In the genomic region with DNA sequence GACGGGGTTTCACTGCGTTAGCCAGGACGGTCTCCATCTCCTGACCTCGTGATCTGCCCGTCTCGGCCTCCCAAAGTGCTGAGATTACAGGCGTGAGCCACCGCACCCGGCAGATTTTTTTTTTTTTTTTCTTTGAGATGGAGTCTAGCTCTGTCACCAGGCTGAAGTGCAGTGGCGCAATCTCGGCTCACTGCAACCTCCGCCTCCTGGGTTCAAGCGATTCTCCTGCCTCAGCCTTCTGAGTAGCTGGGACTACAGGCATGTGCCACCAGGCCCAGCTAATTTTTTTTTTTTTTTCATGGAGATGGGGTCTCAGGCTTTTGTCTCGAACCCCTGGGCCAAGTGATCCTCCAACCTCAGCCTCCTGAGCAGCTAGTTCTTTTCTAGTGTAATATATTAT, we compare ENCODE assay signal across 8 cellular contexts. TPM values are rescaled to one million over a fixed set of nuclear protein-coding genes. Genes with fewer than 3 reads are reported as not detected.
DNase-seq lines count a peak whose midpoint lies in the region; ATAC-seq and TF ChIP-seq lines count a peak whose summit lies in the region.
"Not testable (repeated sequence)": the region's sequence is repeated elsewhere in the genome, so short reads cannot be mapped to it uniquely, and the experiment has no call there.

No MANE protein-coding gene starts in this region.

- H3K27me3 ChIP-seq in HCT116 (ENCODE audit: insufficient read depth, low read length); OCI-LY1 (ENCODE audit: insufficient read depth, low read length); SK-N-SH (ENCODE audit: insufficient read depth); prostate gland (replicated peaks; ENCODE audit: insufficient read depth); upper lobe of right lung: not testable (repeated sequence)

- not testable (repeated sequence) for BruUV-seq in HCT116 (replicated peaks; lab: Mats Ljungman, UMichigan)

- not testable (repeated sequence) for TF ChIP-seq EP300 in SK-N-SH (IDR thresholded peaks at IDR 0.05; ENCODE audit: borderline replicate concordance in 1 of 2, low read depth in 1 of 2, low read length in 1 of 2)

- not testable (repeated sequence) for H4K20me1 ChIP-seq in HCT116 (ENCODE audit: insufficient read depth); OCI-LY1 (ENCODE audit: insufficient read depth, low read length); SK-N-SH (ENCODE audit: insufficient read depth)

- H3K79me2 ChIP-seq in HCT116 (ENCODE audit: insufficient read depth, low read length); OCI-LY1 (ENCODE audit: insufficient read depth, low read length); SK-N-SH (ENCODE audit: insufficient read depth): not testable (repeated sequence)

- not testable (repeated sequence) for H3K36me3 ChIP-seq in HCT116 (ENCODE audit: control insufficient read depth in 1 of 2, insufficient read depth in 2 of 2, low read length in 2 of 2); OCI-LY1 (ENCODE audit: insufficient read depth, low read length); SK-N-SH (replicated peaks in 1 of 2; ENCODE audit: control insufficient read depth in 1 of 2, insufficient read depth in 2 of 2, low read length in 1 of 2); mucosa of descending colon (ENCODE audit: low read depth); prostate gland; upper lobe of right lung

- TF ChIP-seq CTCF in 22Rv1 (IDR thresholded peaks at IDR 0.05); HCT116 (IDR thresholded peaks at IDR 0.05 in 2 of 3, conservative IDR thresholded peaks at IDR 0.05 in 1 of 3; ENCODE audit: borderline replicate concordance in 1 of 3, insufficient read depth in 1 of 3, low read depth in 2 of 3, low read length in 2 of 3); OCI-LY1 (IDR thresholded peaks at IDR 0.05; ENCODE audit: low read length); SK-N-SH (IDR thresholded peaks at IDR 0.05); chondrocyte (IDR thresholded peaks at IDR 0.05); mucosa of descending colon (IDR thresholded peaks at IDR 0.05); prostate gland (IDR thresholded peaks at IDR 0.05); upper lobe of right lung (IDR thresholded peaks at IDR 0.05): not testable (repeated sequence)

- CTCF ChIA-PET in HCT116 (lab: Charles Lee) = interaction anchor here (0.6 to 1.7 kb wide), 16 partner anchors 9 to 439 kb away, joined by 3 to 18 read pairs (median 4); a partner anchor contains a TSS
- CTCF ChIA-PET in SK-N-SH (lab: Yijun Ruan, JAX) = interaction anchor here (0.6 to 1.7 kb wide), 43 partner anchors 8 to 467 kb away, joined by 3 to 27 read pairs (median 5); a partner anchor contains a TSS

- not testable (repeated sequence) for H3F3A ChIP-seq in OCI-LY1 (ENCODE audit: insufficient read depth, low read length); SK-N-SH (replicated peaks; ENCODE audit: insufficient read depth)

- POLR2A ChIA-PET in HCT116 (lab: Charles Lee) = interaction anchor here (0.7 to 1.3 kb wide), 2 partner anchors 12 to 27 kb away, joined by 3 to 4 read pairs; no protein-coding TSS in a partner anchor
- POLR2A ChIA-PET in SK-N-SH (lab: Yijun Ruan, JAX) = interaction anchor here (0.6 kb wide), 3 partner anchors 23 to 65 kb away, joined by 3 to 4 read pairs (median 3); no protein-coding TSS in a partner anchor

- not testable (repeated sequence) for H3K4me3 ChIP-seq in HCT116 (replicated peaks in 1 of 2; ENCODE audit: low read depth in 1 of 2, low read length in 2 of 2); OCI-LY1 (ENCODE audit: low read depth, low read length, poor library complexity, severe bottlenecking); SK-N-SH (ENCODE audit: low read depth in 2 of 2, low read length in 1 of 2); mucosa of descending colon; prostate gland; upper lobe of right lung

- not testable (repeated sequence) for H3K9me3 Mint-ChIP-seq in chondrocyte (ENCODE audit: low read depth)

- H3K4me2 ChIP-seq in HCT116 (ENCODE audit: low read length) = peak overlapping the region; percentile 65; the same call in 1 of the 2 replicates
- not testable (repeated sequence) for H3K4me2 ChIP-seq in OCI-LY1 (ENCODE audit: low read length); SK-N-SH

- intact Hi-C loops in HCT116 (cut with micrococcal nuclease); mucosa of descending colon (cut with DNase I, micrococcal nuclease); prostate gland (cut with DNase I); upper lobe of right lung (cut with DNase I): not testable (repeated sequence)

- H3K27me3 Mint-ChIP-seq in chondrocyte (ENCODE audit: low read depth) = not testable (repeated sequence)

- TF ChIP-seq RAD21 in HCT116 (IDR thresholded peaks at IDR 0.05; ENCODE audit: low read depth); SK-N-SH (IDR thresholded peaks at IDR 0.05; ENCODE audit: low read length): not testable (repeated sequence)

- TF ChIP-seq POLR2A in HCT116 (IDR thresholded peaks at IDR 0.05; ENCODE audit: borderline replicate concordance, extremely low read depth, insufficient read depth, insufficient read length); prostate gland (IDR thresholded peaks at IDR 0.05): not testable (repeated sequence)

- H3K27ac ChIP-seq in 22Rv1 (peak overlapping the region; percentile 94), OCI-LY1 (ENCODE audit: low read depth, low read length, poor library complexity, severe bottlenecking) (peak overlapping the region; percentile 65), SK-N-SH (ENCODE audit: low read depth in 2 of 2, low read length in 1 of 2) (peak overlapping the region; percentile 1 to 23; a peak in 2 of 4 replicates), prostate gland (peak overlapping the region; percentile 31 to 64), upper lobe of right lung (peak overlapping the region; percentile 6)
- not testable (repeated sequence) for H3K27ac ChIP-seq in HCT116 (ENCODE audit: low read depth, low read length)

- not testable (repeated sequence) for DNase-seq in HCT116 (ENCODE audit: low read depth, low spot score); SK-N-SH; chondrocyte (ENCODE audit: low spot score); mucosa of descending colon; prostate gland (ENCODE audit: low spot score); upper lobe of right lung

- ATAC-seq in HCT116, upper lobe of right lung: not testable (repeated sequence)
- peak; percentile 21 for ATAC-seq in mucosa of descending colon

- not testable (repeated sequence) for H3K36me3 Mint-ChIP-seq in chondrocyte (ENCODE audit: low read depth)

- RAD21 ChIA-PET in HCT116 (lab: Charles Lee; ENCODE audit: low non-redundant PET in 1 of 2, low total read pairs in 2 of 2, uncharacterized antibody in 2 of 2, unreplicated experiment in 2 of 2) = interaction anchor here in 1 of 2 experiments (0.7 kb wide), 1 partner anchor 49 kb away, joined by 3 read pairs; no protein-coding TSS in a partner anchor

- not testable (repeated sequence) for H3K9ac ChIP-seq in HCT116 (ENCODE audit: low read length); OCI-LY1 (ENCODE audit: low read length); SK-N-SH

- H3K27ac Mint-ChIP-seq in chondrocyte (ENCODE audit: unreplicated experiment) = peak overlapping the region; percentile 75

- H3K4me1 ChIP-seq in HCT116 (ENCODE audit: control insufficient read depth in 1 of 2, insufficient read depth in 2 of 2, low read length in 2 of 2) (peaks cover 18 to 45% of the 10 kb centered on the region in 2 experiments), OCI-LY1 (ENCODE audit: insufficient read depth, low read length, severe bottlenecking) (peaks cover 50% of the 10 kb centered on the region), mucosa of descending colon (ENCODE audit: low read depth) (peaks cover 18% of the 10 kb centered on the region), upper lobe of right lung (peaks cover 10% of the 10 kb centered on the region)
- not testable (repeated sequence) for H3K4me1 ChIP-seq in SK-N-SH (ENCODE audit: control insufficient read depth in 1 of 2, insufficient read depth in 2 of 2, low read depth in 1 of 2, low read length in 1 of 2); prostate gland (replicated peaks)

- not testable (repeated sequence) for H3K4me3 Mint-ChIP-seq in chondrocyte (ENCODE audit: unreplicated experiment)

- H3K9me2 ChIP-seq in HCT116 (ENCODE audit: insufficient read depth); OCI-LY1 (ENCODE audit: low read depth, low read length); SK-N-SH: not testable (repeated sequence)

- H3K9me3 ChIP-seq in HCT116 (ENCODE audit: control insufficient read depth in 1 of 2, insufficient read depth in 1 of 2, low read depth in 1 of 2, low read length in 2 of 2); OCI-LY1 (ENCODE audit: low read length); SK-N-SH; mucosa of descending colon; prostate gland; upper lobe of right lung: not testable (repeated sequence)

- WGBS in SK-N-SH (ENCODE audit: low lambda C conversion rate) = 69% methylated on average over 14 of the region's 14 CpGs
- 87% methylated on average over 14 of the region's 14 CpGs for WGBS in prostate gland

- H3K4me1 Mint-ChIP-seq in chondrocyte (ENCODE audit: low read depth) = peaks cover 11% of the 10 kb centered on the region

- peak overlapping the region; percentile 52 for H2AFZ ChIP-seq in HCT116 (ENCODE audit: low read depth, low read length, poor library complexity, severe bottlenecking)
- not testable (repeated sequence) for H2AFZ ChIP-seq in OCI-LY1 (ENCODE audit: low read length)
- H2AFZ ChIP-seq in SK-N-SH (ENCODE audit: low read depth) = peak overlapping the region; percentile 78

RNA-seq across cellular contexts. Expression of a gene that starts 13.0 kb away (rescaled TPM):
- total RNA-seq in HCT116 (2021; ENCODE audit: unreplicated experiment) = 20.3 TPM
- 10.6 and 12.6 TPM in 2 replicates for polyA plus RNA-seq in HCT116 (2012)
- polyA plus RNA-seq in SK-N-SH (2012; rRNA removed) = 11.7 and 12.5 TPM in 2 replicates
- polyA plus RNA-seq in SK-N-SH (2012; cell fraction: cytosol; rRNA removed) = 9.1 and 12.9 TPM in 2 replicates
- 10.5 and 11.2 TPM in 2 replicates for polyA plus RNA-seq in SK-N-SH (2012; cell fraction: nucleus; rRNA removed)
- 22.1 to 25.7 TPM (median 24.2 TPM) in 3 replicates for total RNA-seq in chondrocyte
- total RNA-seq in mucosa of descending colon = 10 to 100 TPM; 18.5 to 25.0 (median 22.7) TPM
- 10 to 100 TPM; 34.9 to 47.9 TPM for total RNA-seq in prostate gland
- total RNA-seq in upper lobe of right lung = 17.7 TPM

RNA-seq across cellular contexts. Expression of a gene that starts 13.2 kb away (rescaled TPM):
- total RNA-seq in HCT116 (2021; ENCODE audit: unreplicated experiment) (44.7 TPM), chondrocyte (74.5 to 88.2 TPM (median 76.1 TPM) in 3 replicates), mucosa of descending colon (10 to 100 TPM; 34.0 to 55.8 (median 55.2) TPM), prostate gland (10 to 100 TPM; 84.8 to 87.1 TPM), upper lobe of right lung (51.3 TPM)
- polyA plus RNA-seq in HCT116 (2012) = 53.2 and 67.3 TPM in 2 replicates
- 61.3 and 62.5 TPM in 2 replicates for polyA plus RNA-seq in SK-N-SH (2012; rRNA removed)
- 22.3 and 40.1 TPM in 2 replicates for polyA plus RNA-seq in SK-N-SH (2012; cell fraction: cytosol; rRNA removed)
- polyA plus RNA-seq in SK-N-SH (2012; cell fraction: nucleus; rRNA removed) = 84.7 and 85.3 TPM in 2 replicates

RNA-seq across cellular contexts. Expression of a gene that starts 19.2 kb away (rescaled TPM):
- total RNA-seq in HCT116 (2021; ENCODE audit: unreplicated experiment) = 116 TPM
- polyA plus RNA-seq in HCT116 (2012) = 102 and 108 TPM in 2 replicates
- polyA plus RNA-seq in SK-N-SH (2012; rRNA removed) = 48.3 and 90.7 TPM in 2 replicates
- 58.0 and 70.3 TPM in 2 replicates for polyA plus RNA-seq in SK-N-SH (2012; cell fraction: cytosol; rRNA removed)
- polyA plus RNA-seq in SK-N-SH (2012; cell fraction: nucleus; rRNA removed) = 142 and 154 TPM in 2 replicates
- total RNA-seq in chondrocyte = 107 to 121 TPM (median 115 TPM) in 3 replicates
- total RNA-seq in mucosa of descending colon = 10 to 100 TPM; 81.5 to 86.5 (median 86.3) TPM
- total RNA-seq in prostate gland = 100 to 1,000 TPM in 1 of 2 donors, 10 to 100 TPM in 1; 98.5 to 152 TPM
- total RNA-seq in upper lobe of right lung = 95.6 TPM
